1 cellular context compared by ENCODE assay signal in genomic region chr6:37487891-37488290, GRCh38.
TF ChIP-seq lines count a peak whose summit lies in the region.

No MANE protein-coding gene starts in this region.

TF ChIP-seq in HEK293, 187 proteins besides CTCF, POLR2A, EP300 and RAD21 (continued from another document):
- TF ChIP-seq ZSCAN4 (tag by site-specific recombination; IDR thresholded peaks at IDR 0.05), result no peak
